In the genomic region with DNA sequence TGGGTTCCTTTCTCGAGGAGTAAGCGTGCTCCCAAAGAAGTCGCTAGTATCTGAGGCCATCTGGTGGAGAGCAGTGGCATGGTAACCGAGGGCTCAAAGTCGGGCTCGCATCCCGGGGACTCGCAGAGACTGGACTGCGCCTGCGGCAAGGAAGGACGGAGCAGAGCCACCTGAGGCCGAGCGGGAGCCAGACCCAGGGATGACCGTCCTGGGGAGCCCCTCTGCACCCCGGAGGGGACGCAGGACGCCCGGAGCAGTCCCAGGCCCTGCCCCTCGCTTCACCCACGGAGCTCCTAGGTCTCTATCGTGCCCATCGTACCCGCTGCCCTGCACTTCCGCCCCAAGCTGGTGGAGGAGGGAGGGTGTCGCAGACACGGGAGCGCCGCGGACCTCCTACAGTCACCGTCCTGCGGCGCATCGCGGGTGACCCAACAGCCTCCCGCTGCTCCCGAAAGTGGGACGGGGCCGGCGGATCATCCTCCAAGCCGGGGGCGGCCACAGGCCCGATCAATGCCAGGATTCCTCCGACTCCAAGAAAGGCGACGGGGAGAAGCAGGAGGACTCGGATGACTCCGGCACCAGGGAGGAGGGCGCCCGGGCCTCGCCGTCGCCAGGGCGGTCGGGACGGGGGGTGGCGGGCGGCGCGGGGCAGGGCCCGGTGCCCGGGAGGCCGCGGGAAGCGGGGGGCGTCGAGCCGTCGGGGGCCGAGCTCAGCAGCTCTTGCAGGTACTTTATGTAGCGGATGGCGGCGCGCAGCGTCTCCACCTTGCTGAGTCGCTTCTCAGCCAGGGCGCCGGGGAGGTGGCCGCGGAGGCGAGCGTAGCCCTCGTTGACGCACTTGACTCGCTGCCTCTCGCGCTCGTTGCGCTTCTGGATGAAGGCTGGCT, we compare ENCODE assay signal across 2 cellular contexts.
TF ChIP-seq lines count a peak whose summit lies in the region.

No MANE protein-coding gene starts in this region.

TF ChIP-seq in HEK293T, 16 proteins besides CTCF, POLR2A, EP300 and RAD21 (continued from another document):
- TF ChIP-seq PKNOX1 (IDR thresholded peaks at IDR 0.05) (no peak), HDGF (IDR thresholded peaks at IDR 0.05; ENCODE audit: borderline replicate concordance) (no peak), ZNF384 (IDR thresholded peaks at IDR 0.05) (no peak), ARNT (IDR thresholded peaks at IDR 0.05) (no peak), FOXA1 (IDR thresholded peaks at IDR 0.05) (no peak), FOXK2 (IDR thresholded peaks at IDR 0.05) (no peak), BHLHE40 (IDR thresholded peaks at IDR 0.05; ENCODE audit: borderline replicate concordance) (no peak)

TF ChIP-seq in SK-N-SH, 30 proteins besides CTCF, POLR2A, EP300 and RAD21 (continued from another document):
- TF ChIP-seq, protein P1, sequence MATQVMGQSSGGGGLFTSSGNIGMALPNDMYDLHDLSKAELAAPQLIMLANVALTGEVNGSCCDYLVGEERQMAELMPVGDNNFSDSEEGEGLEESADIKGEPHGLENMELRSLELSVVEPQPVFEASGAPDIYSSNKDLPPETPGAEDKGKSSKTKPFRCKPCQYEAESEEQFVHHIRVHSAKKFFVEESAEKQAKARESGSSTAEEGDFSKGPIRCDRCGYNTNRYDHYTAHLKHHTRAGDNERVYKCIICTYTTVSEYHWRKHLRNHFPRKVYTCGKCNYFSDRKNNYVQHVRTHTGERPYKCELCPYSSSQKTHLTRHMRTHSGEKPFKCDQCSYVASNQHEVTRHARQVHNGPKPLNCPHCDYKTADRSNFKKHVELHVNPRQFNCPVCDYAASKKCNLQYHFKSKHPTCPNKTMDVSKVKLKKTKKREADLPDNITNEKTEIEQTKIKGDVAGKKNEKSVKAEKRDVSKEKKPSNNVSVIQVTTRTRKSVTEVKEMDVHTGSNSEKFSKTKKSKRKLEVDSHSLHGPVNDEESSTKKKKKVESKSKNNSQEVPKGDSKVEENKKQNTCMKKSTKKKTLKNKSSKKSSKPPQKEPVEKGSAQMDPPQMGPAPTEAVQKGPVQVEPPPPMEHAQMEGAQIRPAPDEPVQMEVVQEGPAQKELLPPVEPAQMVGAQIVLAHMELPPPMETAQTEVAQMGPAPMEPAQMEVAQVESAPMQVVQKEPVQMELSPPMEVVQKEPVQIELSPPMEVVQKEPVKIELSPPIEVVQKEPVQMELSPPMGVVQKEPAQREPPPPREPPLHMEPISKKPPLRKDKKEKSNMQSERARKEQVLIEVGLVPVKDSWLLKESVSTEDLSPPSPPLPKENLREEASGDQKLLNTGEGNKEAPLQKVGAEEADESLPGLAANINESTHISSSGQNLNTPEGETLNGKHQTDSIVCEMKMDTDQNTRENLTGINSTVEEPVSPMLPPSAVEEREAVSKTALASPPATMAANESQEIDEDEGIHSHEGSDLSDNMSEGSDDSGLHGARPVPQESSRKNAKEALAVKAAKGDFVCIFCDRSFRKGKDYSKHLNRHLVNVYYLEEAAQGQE (IDR thresholded peaks at IDR 0.05; ENCODE audit: low read depth, low read length): no peak
- TF ChIP-seq FOSL2 (IDR thresholded peaks at IDR 0.05; ENCODE audit: borderline replicate concordance, low read depth) (no peak), TEAD4 (IDR thresholded peaks at IDR 0.05; ENCODE audit: borderline replicate concordance, insufficient read depth) (no peak), NRF1 (IDR thresholded peaks at IDR 0.05; ENCODE audit: low read depth, low read length) (peak; percentile 35; the same call in 1 of the 2 replicates), USF1 (IDR thresholded peaks at IDR 0.05; ENCODE audit: borderline replicate concordance, low read depth) (0 out of 2 replicates have a peak, but pooled peaks have one; percentile 7), JUND (IDR thresholded peaks at IDR 0.05) (no peak), RFX5 (IDR thresholded peaks at IDR 0.05; ENCODE audit: low read length) (no peak), RXRA (IDR thresholded peaks at IDR 0.05; ENCODE audit: borderline replicate concordance, low read depth) (no peak), USF2 (IDR thresholded peaks at IDR 0.05; ENCODE audit: borderline replicate concordance, low read depth, low read length) (no peak), SIN3A (IDR thresholded peaks at IDR 0.05; ENCODE audit: borderline replicate concordance, low read depth, low read length) (no peak), MAX (IDR thresholded peaks at IDR 0.05; ENCODE audit: low read depth) (peak; percentile 81), EZH2phosphoT487 (IDR thresholded peaks at IDR 0.05; ENCODE audit: borderline replicate concordance, low read depth) (no peak), FOXJ3 (CRISPR knock-in tag; IDR thresholded peaks at IDR 0.05) (no peak; the same call in 1 of the 2 replicates), CHD2 (IDR thresholded peaks at IDR 0.05; ENCODE audit: low read length, partially characterized antibody) (no peak), TCF12 (IDR thresholded peaks at IDR 0.05) (0 out of 2 replicates have a peak, but pooled peaks have one; percentile 16), MXI1 (IDR thresholded peaks at IDR 0.05; ENCODE audit: low read depth, low read length) (peak; percentile 59; the same call in 1 of the 2 replicates), FOXM1 (IDR thresholded peaks at IDR 0.05; ENCODE audit: low read depth) (no peak), POLR2AphosphoS5 (IDR thresholded peaks at IDR 0.05; ENCODE audit: low read depth, low read length) (0 out of 2 replicates have a peak, but pooled peaks have one; percentile 33), GATA2 (CRISPR knock-in tag; IDR thresholded peaks at IDR 0.05) (no peak; the same call in 1 of the 2 replicates), MEF2A (IDR thresholded peaks at IDR 0.05; ENCODE audit: borderline replicate concordance, low read depth) (no peak), RCOR1 (IDR thresholded peaks at IDR 0.05; ENCODE audit: low read length) (peak; percentile 74), YY1 (IDR thresholded peaks at IDR 0.05; ENCODE audit: low read depth) (peak; percentile 13; the same call in 1 of the 2 replicates), ELF1 (IDR thresholded peaks at IDR 0.05) (peak; percentile 73; the same call in 1 of the 2 replicates), TAF1 (IDR thresholded peaks at IDR 0.05; ENCODE audit: borderline replicate concordance, low read depth, low read length) (peak; percentile 48; the same call in 1 of the 2 replicates), ZBTB33 (IDR thresholded peaks at IDR 0.05; ENCODE audit: borderline replicate concordance, low read depth) (no peak)
- TF ChIP-seq, protein P2, sequence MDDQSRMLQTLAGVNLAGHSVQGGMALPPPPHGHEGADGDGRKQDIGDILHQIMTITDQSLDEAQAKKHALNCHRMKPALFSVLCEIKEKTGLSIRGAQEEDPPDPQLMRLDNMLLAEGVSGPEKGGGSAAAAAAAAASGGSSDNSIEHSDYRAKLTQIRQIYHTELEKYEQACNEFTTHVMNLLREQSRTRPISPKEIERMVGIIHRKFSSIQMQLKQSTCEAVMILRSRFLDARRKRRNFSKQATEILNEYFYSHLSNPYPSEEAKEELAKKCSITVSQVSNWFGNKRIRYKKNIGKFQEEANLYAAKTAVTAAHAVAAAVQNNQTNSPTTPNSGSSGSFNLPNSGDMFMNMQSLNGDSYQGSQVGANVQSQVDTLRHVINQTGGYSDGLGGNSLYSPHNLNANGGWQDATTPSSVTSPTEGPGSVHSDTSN (IDR thresholded peaks at IDR 0.05): no peak
TF ChIP-seq in SK-N-SH: peak in this region for 11.
